Comparison of ENCODE assay signal across 8 cellular contexts in genomic region chr6:125834347-125834746, GRCh38. TPM values are rescaled to one million over a fixed set of nuclear protein-coding genes. Genes with fewer than 3 reads are reported as not detected.
DNase-seq lines count a peak whose midpoint lies in the region; ATAC-seq and TF ChIP-seq lines count a peak whose summit lies in the region.

No MANE protein-coding gene starts in this region.

- H3K27me3 ChIP-seq in DND-41 (ENCODE audit: insufficient read depth, low read length, poor library complexity) (no peaks in the 10 kb centered on the region), left lung (no peaks in the 10 kb centered on the region), MM.1S (replicated peaks; ENCODE audit: insufficient read depth, low read length) (no peaks in the 10 kb centered on the region)

- peaks cover 7% of the 10 kb centered on the region; the same call in 1 of the 2 replicates for H4K20me1 ChIP-seq in DND-41 (ENCODE audit: insufficient read depth, low read length)
- H4K20me1 ChIP-seq in MM.1S (ENCODE audit: insufficient read depth, low read length): no peaks in the 10 kb centered on the region

- H3K9ac ChIP-seq in DND-41 (ENCODE audit: low read depth, low read length) (no peak overlapping the region), MM.1S (ENCODE audit: low read length) (no peak overlapping the region)

- H3K9me3 ChIP-seq in DND-41 (ENCODE audit: insufficient read depth, low read length, severe bottlenecking) (no peaks in the 10 kb centered on the region), left lung (no peaks in the 10 kb centered on the region), MM.1S (replicated peaks; ENCODE audit: insufficient read depth, low read length) (no peaks in the 10 kb centered on the region)

- TF ChIP-seq CTCF in DND-41 (IDR thresholded peaks at IDR 0.05; ENCODE audit: borderline replicate concordance, extremely low read depth, low read length, poor library complexity, severe bottlenecking) (no peak), left lung (IDR thresholded peaks at IDR 0.05) (no peak), MM.1S (IDR thresholded peaks at IDR 0.05; ENCODE audit: low read length) (no peak)

- H3K4me2 ChIP-seq in DND-41 (ENCODE audit: insufficient read depth, low read length) (no peak overlapping the region), MM.1S (ENCODE audit: low read depth, low read length) (no peak overlapping the region)

- intact Hi-C loops in left lung (cut with DNase I): no loop called here

- no peaks in the 10 kb centered on the region; the same call in 1 of the 2 replicates for H3K36me3 ChIP-seq in DND-41 (ENCODE audit: insufficient read depth, low read length)
- H3K36me3 ChIP-seq in left lung: no peaks in the 10 kb centered on the region
- no peaks in the 10 kb centered on the region for H3K36me3 ChIP-seq in MM.1S (replicated peaks; ENCODE audit: insufficient read depth, low read length)

- peak; percentile 71; the same call in 2 of the 3 replicates for ATAC-seq in DND-41 (ENCODE audit: insufficient read depth, low read depth)
- peak; percentile 87 for ATAC-seq in GM21447 (IDR thresholded peaks at IDR 0.05; ENCODE audit: unreplicated experiment)
- ATAC-seq in HG03558 (IDR thresholded peaks at IDR 0.05; ENCODE audit: extremely low read depth, unreplicated experiment): peak; percentile 82
- peak; percentile 52 for ATAC-seq in left lung

- H3K4me1 ChIP-seq in DND-41 (ENCODE audit: insufficient read depth, low read length) (no peaks in the 10 kb centered on the region), left lung (peaks cover 18 to 69% of the 10 kb centered on the region in 2 donors), MM.1S (ENCODE audit: low read length) (0 out of 2 replicates have a peak, but pooled peaks cover 6% of the 10 kb centered on the region)

- no peak overlapping the region for H3K27ac ChIP-seq in DND-41 (ENCODE audit: low read length)
- H3K27ac ChIP-seq in left lung: peak overlapping the region; percentile 69 to 72
- H3K27ac ChIP-seq in MM.1S (ENCODE audit: low read length): no peak overlapping the region

- DNase-seq in DND-41: no peak
- no peak for DNase-seq in left lung
- no peak for DNase-seq in DMS114 treated with DMSO at 0.1 percent for 48 hours (lab: John Stamatoyannopoulos, UW; ENCODE audit: unreplicated experiment)
- no peak for DNase-seq in iPS-NIHi11 (ENCODE audit: low spot score)
- no peak for DNase-seq in MM.1S
- DNase-seq in NCI-H748 (lab: John Stamatoyannopoulos, UW; ENCODE audit: unreplicated experiment): no peak

- no peak overlapping the region for H2AFZ ChIP-seq in DND-41 (ENCODE audit: low read depth, low read length)
- no peak overlapping the region for H2AFZ ChIP-seq in MM.1S (ENCODE audit: low read length)

- H3K9me2 ChIP-seq in MM.1S (replicated peaks; ENCODE audit: insufficient read depth, low read length): no peaks in the 10 kb centered on the region

- H3K4me3 ChIP-seq in DND-41 (ENCODE audit: low read depth in 1 of 2, low read length in 2 of 2) (no peak overlapping the region), left lung (no peak overlapping the region), MM.1S (ENCODE audit: low read length) (no peak overlapping the region)

- peaks cover 7% of the 10 kb centered on the region; the same call in 1 of the 2 replicates for H3K79me2 ChIP-seq in DND-41 (ENCODE audit: insufficient read depth, low read length)
- no peaks in the 10 kb centered on the region for H3K79me2 ChIP-seq in MM.1S (ENCODE audit: low read length)

- H3F3A ChIP-seq in MM.1S (ENCODE audit: insufficient read depth, low read length): no peaks in the 10 kb centered on the region

RNA-seq across cellular contexts. Expression of gene NCOA7, which starts 43.6 kb away (rescaled TPM):
- total RNA-seq in left lung: 10 to 100 TPM; 52.8 to 94.3 TPM

Comparison
In these comparisons a context has a peak if more than half of its experiments do, and no peak if none do; other contexts are left out.
1. H3K27ac ChIP-seq: peak in left lung (2 of 2); none in DND-41 (single experiment) and MM.1S (single experiment).
2. Peak in every context shown above with its lines, with median percentiles within 50 percentile points of each other: ATAC-seq.